11 cellular contexts compared by ENCODE assay signal in the genomic region with DNA sequence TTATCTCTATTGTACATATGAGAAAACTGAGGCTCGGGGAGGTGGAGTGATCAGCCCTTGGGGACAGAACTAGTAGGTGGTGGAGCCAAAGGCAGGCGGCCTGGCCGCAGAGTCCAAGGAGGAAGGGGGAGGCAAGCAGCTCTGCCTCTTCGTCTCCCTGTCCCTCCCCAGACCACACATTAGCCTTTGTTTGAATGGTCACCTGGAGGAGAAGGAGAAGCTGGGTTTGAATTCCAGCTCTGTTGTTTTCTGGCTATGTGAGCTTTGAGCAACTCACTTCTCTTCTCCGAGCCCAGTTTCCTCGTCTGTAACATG. TPM values are rescaled to one million over a fixed set of nuclear protein-coding genes. Genes with fewer than 3 reads are reported as not detected.
"Had no signal": no experiment of that assay in that cellular context is flagged by ENCODE, and none has a peak within 500 bp of the region (broad histone marks: within the 10 kb centered on the region; RNA-seq: fewer than 3 reads in every experiment).

No MANE protein-coding gene starts in this region.

- H3K27me3 Mint-ChIP-seq: natural killer cell treated with Interleukin-12 subunit alpha and Interleukin-12 subunit beta and Interleukin-15 and Interleukin-18, amount 100 ng/mL, for 72 hours; stimulated activated naive CD8-positive, alpha-beta T cell treated with anti-CD3 and anti-CD28 coated beads, Interleukin-15, Interleukin-2, amounts not matched to agents 100 ng/mL and 50 ng/mL, for 24 hours had no signal

- H3K4me3 Mint-ChIP-seq: activated CD4-positive, alpha-beta T cell treated with anti-CD3 and anti-CD28 coated beads, Interleukin-2, amount 10 ng/mL, durations not matched to agents 7 days and 5 days; natural killer cell treated with Interleukin-12 subunit alpha and Interleukin-12 subunit beta and Interleukin-15 and Interleukin-18, amount 100 ng/mL, for 72 hours; stimulated activated naive CD8-positive, alpha-beta T cell treated with anti-CD3 and anti-CD28 coated beads, Interleukin-15, Interleukin-2, amounts not matched to agents 100 ng/mL and 50 ng/mL, for 24 hours had no signal

- H3K9me3 Mint-ChIP-seq: activated CD4-positive, alpha-beta T cell treated with anti-CD3 and anti-CD28 coated beads, Interleukin-2, amount 10 ng/mL, durations not matched to agents 7 days and 5 days; activated naive CD4-positive, alpha-beta T cell treated with anti-CD3 and anti-CD28 coated beads, Interleukin-2, amount 50 U/mL, for 72 hours; natural killer cell treated with Interleukin-12 subunit alpha and Interleukin-12 subunit beta and Interleukin-15 and Interleukin-18, amount 100 ng/mL, for 72 hours; stimulated activated naive CD8-positive, alpha-beta T cell treated with anti-CD3 and anti-CD28 coated beads, Interleukin-15, Interleukin-2, amounts not matched to agents 100 ng/mL and 50 ng/mL, for 24 hours had no signal

- H3K9me3 ChIP-seq: mucosa of descending colon had no signal

- H3K27me3 ChIP-seq: foreskin keratinocyte had no signal

- H3K4me2 ChIP-seq: smooth muscle cell had no signal

- H3K4me3 ChIP-seq: mucosa of descending colon, smooth muscle cell had no signal

- H3K27ac ChIP-seq: foreskin keratinocyte had no signal

- H3K4me1 ChIP-seq: foreskin keratinocyte had no signal

- H3K36me3 Mint-ChIP-seq: activated naive CD4-positive, alpha-beta T cell treated with anti-CD3 and anti-CD28 coated beads, Interleukin-2, amount 50 U/mL, for 72 hours; natural killer cell treated with Interleukin-12 subunit alpha and Interleukin-12 subunit beta and Interleukin-15 and Interleukin-18, amount 100 ng/mL, for 72 hours had no signal

- H3K27ac Mint-ChIP-seq: activated CD4-positive, alpha-beta T cell treated with anti-CD3 and anti-CD28 coated beads, Interleukin-2, amount 10 ng/mL, durations not matched to agents 7 days and 5 days; natural killer cell treated with Interleukin-12 subunit alpha and Interleukin-12 subunit beta and Interleukin-15 and Interleukin-18, amount 100 ng/mL, for 72 hours; progenitor cell of endocrine pancreas had no signal

RNA-seq across cellular contexts. Expression of a gene that starts 21.4 kb away (rescaled TPM):
- total RNA-seq: foreskin keratinocyte, progenitor cell of endocrine pancreas had no signal

RNA-seq across cellular contexts. Expression of a gene that starts 55.6 kb away (rescaled TPM):
- total RNA-seq: activated CD4-positive, alpha-beta T cell treated with anti-CD3 and anti-CD28 coated beads, Interleukin-2, amount 10 ng/mL, durations not matched to agents 7 days and 5 days; bronchial epithelial cell; left colon; T-helper 1 cell treated with Interleukin-12 subunit alpha and Interleukin-12 subunit beta and Interleukin-4 antibody, amounts not matched to agents 30 ng/mL and 1 ng/mL, for 36 hours had no signal
